8 cellular contexts compared by ENCODE assay signal in genomic region chr15:79431636-79432344, GRCh38. TPM values are rescaled to one million over a fixed set of nuclear protein-coding genes. Genes with fewer than 3 reads are reported as not detected.
DNase-seq lines count a peak whose midpoint lies in the region; ATAC-seq and TF ChIP-seq lines count a peak whose summit lies in the region.

Gene MINAR1, plus strand, starts transcription at chr15:79432336. Its CDS starts 23,812 bp downstream, at chr15:79456148.

- no peaks in the 10 kb centered on the region for H3K36me3 Mint-ChIP-seq in nephron progenitor cell (ENCODE audit: low read depth)

- H3K36me3 ChIP-seq in Peyer's patch (no peaks in the 10 kb centered on the region), esophagus (ENCODE audit: control insufficient read depth in 2 of 2, insufficient read depth in 2 of 2, low read length in 1 of 2) (no peaks in the 10 kb centered on the region)

- no peaks in the 10 kb centered on the region for H3K9me3 Mint-ChIP-seq in nephron progenitor cell

- ATAC-seq in GM19351 (IDR thresholded peaks at IDR 0.05; ENCODE audit: unreplicated experiment) (no peak), HG03432 (IDR thresholded peaks at IDR 0.05; ENCODE audit: unreplicated experiment) (no peak)

- peaks cover 92% of the 10 kb centered on the region for H3K27me3 Mint-ChIP-seq in nephron progenitor cell (ENCODE audit: low read depth, poor library complexity)

- no peak within 1 kb of the TSS for H3K27ac Mint-ChIP-seq in nephron progenitor cell

- DNase-seq in NCI-H748 (lab: John Stamatoyannopoulos, UW; ENCODE audit: unreplicated experiment) (peak; percentile 55), NCI-H748 treated with DMSO at 0.1 percent for 48 hours (lab: John Stamatoyannopoulos, UW) (no peak), Peyer's patch (no peak), nephron progenitor cell (peak; percentile 78), OCI-M2 (lab: John Stamatoyannopoulos, UW; ENCODE audit: unreplicated experiment) (no peak)

- TF ChIP-seq CTCF in Peyer's patch (IDR thresholded peaks at IDR 0.05) (no peak), nephron progenitor cell (IDR thresholded peaks at IDR 0.05) (peak; percentile 42)

- H3K4me1 Mint-ChIP-seq in nephron progenitor cell, result peaks cover 31% of the 10 kb centered on the region

- 1% methylated on average over 71 to 84 of the region's 84 CpGs for WGBS in esophagus, 2 donors

- TF ChIP-seq POLR2A in Peyer's patch (IDR thresholded peaks at IDR 0.05), result no peak

- no peaks in the 10 kb centered on the region for H3K9me3 ChIP-seq in Peyer's patch
- no peaks in the 10 kb centered on the region for H3K9me3 ChIP-seq in esophagus (ENCODE audit: control insufficient read depth in 2 of 2, insufficient read depth in 1 of 2, low read depth in 1 of 2, low read length in 1 of 2)

- H3K4me3 ChIP-seq in Peyer's patch (peak within 1 kb of the TSS; percentile 0 to 44 (median 14)), esophagus (ENCODE audit: low read depth in 1 of 2, low read length in 2 of 2) (peak within 1 kb of the TSS; percentile 33 to 42)

- H3K27me3 ChIP-seq in Peyer's patch (peaks cover 0 to 16% of the 10 kb centered on the region in 2 donors), esophagus (ENCODE audit: control insufficient read depth in 1 of 2, insufficient read depth in 2 of 2, low read length in 2 of 2) (peaks cover 0 to 3% of the 10 kb centered on the region in 2 donors)

- no peak within 1 kb of the TSS for H3K27ac ChIP-seq in Peyer's patch
- no peak within 1 kb of the TSS for H3K27ac ChIP-seq in esophagus (ENCODE audit: low read depth in 2 of 2, low read length in 1 of 2)

- H3K4me3 Mint-ChIP-seq in nephron progenitor cell, result peak within 1 kb of the TSS; percentile 87

- H3K4me1 ChIP-seq in Peyer's patch (peaks cover 0 to 14% (median 0%) of the 10 kb centered on the region in 4 donors), esophagus (ENCODE audit: control insufficient read depth in 2 of 2, insufficient read depth in 2 of 2, low read length in 1 of 2) (peaks cover 9 to 15% of the 10 kb centered on the region in 2 donors)

RNA-seq across cellular contexts. Expression of gene MINAR1, which starts in this region (rescaled TPM):
- total RNA-seq in Peyer's patch, result 1 to 10 TPM in 1 of 4 donors, under 1 TPM in 2, not detected in 1; 0.13 to 1.7 (median 0.66) TPM
- polyA plus RNA-seq in esophagus, result under 1 TPM; 0.11 to 0.29 TPM

Comparison
In these comparisons a context has a peak if more than half of its experiments do, and no peak if none do; other contexts are left out.
1. DNase-seq: peak in NCI-H748 (single experiment) and nephron progenitor cell (single experiment); none in NCI-H748 treated with DMSO at 0.1 percent for 48 hours (single experiment), Peyer's patch (0 of 3) and OCI-M2 (single experiment).